In genomic region chr2:172280820-172281454, GRCh38 we compare ENCODE assay signal across 12 cellular contexts.
DNase-seq lines count a peak whose midpoint lies in the region; ATAC-seq and TF ChIP-seq lines count a peak whose summit lies in the region.
"Had no signal": no experiment of that assay in that cellular context is flagged by ENCODE, and none has a peak within 500 bp of the region (broad histone marks: within the 10 kb centered on the region; RNA-seq: fewer than 3 reads in every experiment).

No MANE protein-coding gene starts in this region.

- H3K4me1 Mint-ChIP-seq in neural progenitor cell = peaks cover 35% of the 10 kb centered on the region
- H3K4me1 Mint-ChIP-seq in chondrocyte (ENCODE audit: low read depth) = peaks cover 32% of the 10 kb centered on the region

- H3K27ac ChIP-seq in adrenal gland = no peak overlapping the region
- H3K27ac ChIP-seq in neural progenitor cell = no peak overlapping the region

- no peak overlapping the region for H3K4me2 ChIP-seq in neural progenitor cell

- H3K79me2 ChIP-seq in neural progenitor cell (ENCODE audit: low read depth) = no peaks in the 10 kb centered on the region

- H3K36me3 ChIP-seq in adrenal gland (replicated peaks in 1 of 2) = no peaks in the 10 kb centered on the region
- no peaks in the 10 kb centered on the region for H3K36me3 ChIP-seq in neural progenitor cell

- H3K27me3 ChIP-seq in adrenal gland (no peaks in the 10 kb centered on the region), neural progenitor cell (no peaks in the 10 kb centered on the region)

- DNase-seq in GM12865 (ENCODE audit: low read depth) = peak; percentile 4
- peak; percentile 38 for DNase-seq in NCI-H345 (lab: John Stamatoyannopoulos, UW)
- peak in 6 of 7 donors; percentile 29 to 65 (median 44) for DNase-seq in adrenal gland
- no peak for DNase-seq in neural progenitor cell (ENCODE audit: low spot score)
- DNase-seq in activated naive CD4-positive, alpha-beta T cell treated with anti-CD3 and anti-CD28 coated beads, Interleukin-2, amount 50 U/mL, for 16 hours = no peak
- no peak for DNase-seq in chondrocyte (ENCODE audit: low spot score)
- DNase-seq in DMS153 treated with DMSO at 0.1 percent for 48 hours (lab: John Stamatoyannopoulos, UW; ENCODE audit: unreplicated experiment) = no peak
- DNase-seq: activated naive CD8-positive, alpha-beta T cell treated with anti-CD3 and anti-CD28 coated beads for 36 hours; MM.1S; NK-92 treated with Interleukin-12 subunit alpha and Interleukin-12 subunit beta, amount 100 ng/mL, for 24 hours; stimulated activated CD4-positive, alpha-beta T cell treated with anti-CD3 and anti-CD28 coated beads, Interleukin-15, amount 100 ng/mL, for 24 hours had no signal

- no peak overlapping the region for H2AFZ ChIP-seq in neural progenitor cell (replicated peaks)

- H3F3A ChIP-seq in neural progenitor cell (ENCODE audit: low read depth) = peaks cover 22% of the 10 kb centered on the region

- H3K9ac ChIP-seq in neural progenitor cell = no peak overlapping the region

- H3K27ac Mint-ChIP-seq in neural progenitor cell (peak overlapping the region; percentile 8), chondrocyte (ENCODE audit: unreplicated experiment) (no peak overlapping the region)
- H3K27ac Mint-ChIP-seq: activated naive CD8-positive, alpha-beta T cell treated with anti-CD3 and anti-CD28 coated beads for 36 hours had no signal

- H3K36me3 Mint-ChIP-seq in neural progenitor cell = no peaks in the 10 kb centered on the region
- no peaks in the 10 kb centered on the region for H3K36me3 Mint-ChIP-seq in chondrocyte (ENCODE audit: low read depth)

- 55 to 64% (median 60%) methylated on average over 5 of the region's 5 CpGs for WGBS in adrenal gland, 4 donors

- intact Hi-C loops in adrenal gland (cut with DNase I) = no loop called here

- H3K9me3 ChIP-seq in adrenal gland (replicated peaks in 1 of 3) (no peaks in the 10 kb centered on the region), neural progenitor cell (ENCODE audit: low read depth) (no peaks in the 10 kb centered on the region)

- H3K4me3 Mint-ChIP-seq in neural progenitor cell (no peak overlapping the region), chondrocyte (ENCODE audit: unreplicated experiment) (no peak overlapping the region)
- H3K4me3 Mint-ChIP-seq: activated naive CD8-positive, alpha-beta T cell treated with anti-CD3 and anti-CD28 coated beads for 36 hours had no signal

- no peak overlapping the region for H3K4me3 ChIP-seq in GM12865 (ENCODE audit: low read depth, low read length)
- no peak overlapping the region for H3K4me3 ChIP-seq in adrenal gland
- H3K4me3 ChIP-seq in neural progenitor cell = no peak overlapping the region

- ATAC-seq in HG03571 (IDR thresholded peaks at IDR 0.05; ENCODE audit: unreplicated experiment) = no peak

- H3K9me3 Mint-ChIP-seq in neural progenitor cell (peaks cover 11% of the 10 kb centered on the region), chondrocyte (ENCODE audit: low read depth) (peaks cover 8% of the 10 kb centered on the region)

- H3K4me1 ChIP-seq in adrenal gland (replicated peaks in 1 of 2) = peaks cover 0 to 12% of the 10 kb centered on the region in 2 donors
- peaks cover 27% of the 10 kb centered on the region for H3K4me1 ChIP-seq in neural progenitor cell

- H3K27me3 Mint-ChIP-seq in neural progenitor cell (ENCODE audit: insufficient read depth, low read depth) (peaks cover 6% of the 10 kb centered on the region), chondrocyte (ENCODE audit: low read depth) (no peaks in the 10 kb centered on the region)
- H3K27me3 Mint-ChIP-seq: activated naive CD8-positive, alpha-beta T cell treated with anti-CD3 and anti-CD28 coated beads for 36 hours had no signal

- TF ChIP-seq POLR2A in adrenal gland (IDR thresholded peaks at IDR 0.05) = no peak

- TF ChIP-seq CTCF in GM12865 (IDR thresholded peaks at IDR 0.05; ENCODE audit: insufficient read depth, low read depth, low read length, missing control alignments) (no peak), adrenal gland (IDR thresholded peaks at IDR 0.05) (no peak), neural progenitor cell (IDR thresholded peaks at IDR 0.05) (no peak), chondrocyte (IDR thresholded peaks at IDR 0.05) (no peak)

- no peaks in the 10 kb centered on the region for H4K20me1 ChIP-seq in neural progenitor cell (ENCODE audit: low read depth)

Comparison
In these comparisons a context has a peak if more than half of its experiments do, and no peak if none do; other contexts are left out.
1. DNase-seq: peak in GM12865 (single experiment), NCI-H345 (single experiment) and adrenal gland (6 of 7); none in neural progenitor cell (single experiment), activated naive CD4-positive, alpha-beta T cell treated with anti-CD3 and anti-CD28 coated beads, Interleukin-2, amount 50 U/mL, for 16 hours (single experiment), chondrocyte (single experiment) and DMS153 treated with DMSO at 0.1 percent for 48 hours (single experiment).